ENCODE assay signal across 9 cellular contexts in the genomic region with DNA sequence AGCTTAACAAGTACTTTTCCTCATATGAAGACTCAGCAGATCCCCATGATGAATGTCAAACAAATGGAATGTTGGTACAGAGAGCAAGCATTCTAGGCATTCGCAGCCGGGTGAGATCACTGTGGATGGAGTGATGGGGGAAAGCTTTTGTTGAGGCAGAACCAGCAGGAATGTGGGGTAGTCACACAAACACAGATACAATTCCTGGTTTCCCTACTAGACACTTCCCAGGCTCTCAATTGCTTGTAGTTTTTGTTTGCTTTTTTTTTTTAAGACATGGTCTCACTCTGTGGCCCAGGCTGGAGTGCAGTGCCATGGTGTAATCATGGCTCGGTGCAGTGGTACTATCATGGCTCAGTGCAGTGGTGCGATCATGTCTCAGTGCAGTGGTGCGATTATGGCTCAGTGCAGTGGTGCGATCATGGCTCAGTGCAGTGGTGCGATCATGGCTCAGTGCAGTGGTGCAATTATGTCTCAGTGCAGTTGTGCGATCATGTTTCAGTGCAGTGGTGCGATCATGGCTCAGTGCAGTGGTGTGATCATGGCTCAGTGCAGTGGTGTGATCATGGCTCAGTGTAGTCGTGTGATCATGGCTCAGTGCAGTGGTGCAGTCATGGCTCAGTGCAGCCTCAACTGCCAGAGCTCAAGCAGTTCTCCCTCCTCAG. TPM values are rescaled to one million over a fixed set of nuclear protein-coding genes. Genes with fewer than 3 reads are reported as not detected.
DNase-seq lines count a peak whose midpoint lies in the region; ATAC-seq and TF ChIP-seq lines count a peak whose summit lies in the region.
"Had no signal": no experiment of that assay in that cellular context is flagged by ENCODE, and none has a peak within 500 bp of the region (broad histone marks: within the 10 kb centered on the region; RNA-seq: fewer than 3 reads in every experiment).

No MANE protein-coding gene starts in this region.

- peak; percentile 88 for DNase-seq in Caki2 (ENCODE audit: low read depth)
- DNase-seq in MG63, result peak; percentile 84
- peak; percentile 94 for DNase-seq in epithelial cell of esophagus (ENCODE audit: low read depth)
- peak; percentile 93 for DNase-seq in osteoblast (ENCODE audit: insufficient read length, low spot score, missing footprints)
- DNase-seq in NCI-H82 (lab: John Stamatoyannopoulos, UW), result no peak
- DNase-seq in OCI-M2 (lab: John Stamatoyannopoulos, UW; ENCODE audit: unreplicated experiment), result no peak
- DNase-seq in stimulated activated CD8-positive, alpha-beta memory T cell treated with anti-CD3 and anti-CD28 coated beads, Interleukin-4, amount 100 ng/mL, for 48 hours, result no peak
- DNase-seq: activated naive CD4-positive, alpha-beta T cell treated with Interleukin-2 at 50 U/mL for 16 hours had no signal

- H3K79me2 ChIP-seq in osteoblast (ENCODE audit: insufficient read depth, low read length), result no peaks in the 10 kb centered on the region

- in situ Hi-C loops in Caki2 (cut with HindIII; ENCODE audit: low pct_unique_long_range_greater_than_20kb, low sequenced_read_pairs), result no loop called here

- H3K27me3 ChIP-seq in MG63, result no peaks in the 10 kb centered on the region
- no peaks in the 10 kb centered on the region for H3K27me3 ChIP-seq in osteoblast (ENCODE audit: insufficient read depth, low read length)

- peaks cover 44% of the 10 kb centered on the region for H3K4me1 ChIP-seq in osteoblast (ENCODE audit: insufficient read depth, low read length)

- no peak overlapping the region for H2AFZ ChIP-seq in osteoblast (ENCODE audit: low read length)

- no peaks in the 10 kb centered on the region for H3K36me3 ChIP-seq in MG63
- H3K36me3 ChIP-seq in osteoblast (ENCODE audit: insufficient read depth, low read length), result no peaks in the 10 kb centered on the region

- TF ChIP-seq CTCF in epithelial cell of esophagus (IDR thresholded peaks at IDR 0.05; ENCODE audit: insufficient read depth, low read depth, low read length, missing control alignments) (no peak), osteoblast (IDR thresholded peaks at IDR 0.05; ENCODE audit: extremely low read depth, low read depth, low read length) (no peak)

- H4K20me1 ChIP-seq in osteoblast (ENCODE audit: insufficient read depth, low read length), result no peaks in the 10 kb centered on the region

- H3K4me2 ChIP-seq in osteoblast (ENCODE audit: insufficient read depth, low read length), result peak overlapping the region; percentile 43

- no peaks in the 10 kb centered on the region for H3K9me3 ChIP-seq in MG63
- H3K9me3 ChIP-seq in osteoblast (ENCODE audit: low read depth, low read length), result no peaks in the 10 kb centered on the region

- H3K4me3 ChIP-seq in MG63 (no peak overlapping the region), epithelial cell of esophagus (ENCODE audit: low read length) (no peak overlapping the region), osteoblast (ENCODE audit: insufficient read depth, low read length) (no peak overlapping the region)

- peak overlapping the region; percentile 99 for H3K27ac ChIP-seq in osteoblast (ENCODE audit: low read depth, low read length)

- ATAC-seq in HG02973 (IDR thresholded peaks at IDR 0.05; ENCODE audit: unreplicated experiment), result no peak

RNA-seq across cellular contexts. Expression of a gene that starts 15.4 kb away (rescaled TPM):
- total RNA-seq in Caki2 (2014; rRNA removed; shearing (Covaris generic); ENCODE audit: low replicate concordance), result 124 and 148 TPM in 2 replicates
- 53.6 and 54.6 TPM in 2 replicates for total RNA-seq in MG63 (2014; rRNA removed; shearing (Covaris generic); ENCODE audit: low replicate concordance)
- 29.5 and 54.6 TPM in 2 replicates for total RNA-seq in osteoblast

RNA-seq across cellular contexts. Expression of a gene that starts 17.2 kb away (rescaled TPM):
- 352 and 441 TPM in 2 replicates for total RNA-seq in Caki2 (2014; rRNA removed; shearing (Covaris generic); ENCODE audit: low replicate concordance)
- 111 and 137 TPM in 2 replicates for total RNA-seq in MG63 (2014; rRNA removed; shearing (Covaris generic); ENCODE audit: low replicate concordance)
- 101 and 114 TPM in 2 replicates for total RNA-seq in osteoblast

RNA-seq across cellular contexts. Expression of a gene that starts 39.6 kb away (rescaled TPM):
- 538 and 624 TPM in 2 replicates for total RNA-seq in Caki2 (2014; rRNA removed; shearing (Covaris generic); ENCODE audit: low replicate concordance)
- 241 and 386 TPM in 2 replicates for total RNA-seq in MG63 (2014; rRNA removed; shearing (Covaris generic); ENCODE audit: low replicate concordance)
- 509 and 605 TPM in 2 replicates for total RNA-seq in osteoblast

RNA-seq across cellular contexts. Expression of a gene that starts 42.6 kb away (rescaled TPM):
- 3.3 and 6.7 TPM in 2 replicates for total RNA-seq in Caki2 (2014; rRNA removed; shearing (Covaris generic); ENCODE audit: low replicate concordance)
- total RNA-seq in MG63 (2014; rRNA removed; shearing (Covaris generic); ENCODE audit: low replicate concordance), result 5.4 and 10.8 TPM in 2 replicates
- 5.1 and 5.3 TPM in 2 replicates for total RNA-seq in osteoblast

Comparison
In these comparisons a context has a peak if more than half of its experiments do, and no peak if none do; other contexts are left out.
1. DNase-seq: peak in Caki2 (single experiment), MG63 (single experiment), epithelial cell of esophagus (single experiment) and osteoblast (single experiment); none in NCI-H82 (single experiment), OCI-M2 (single experiment) and stimulated activated CD8-positive, alpha-beta memory T cell treated with anti-CD3 and anti-CD28 coated beads, Interleukin-4, amount 100 ng/mL, for 48 hours (single experiment).